26 cellular contexts compared by ENCODE assay signal in genomic region chr10:91980319-91980718, GRCh38.
"Had no signal": no experiment of that assay in that cellular context is flagged by ENCODE, and none has a peak within 500 bp of the region (broad histone marks: within the 10 kb centered on the region; RNA-seq: fewer than 3 reads in every experiment).

No MANE protein-coding gene starts in this region.

- ATAC-seq: activated CD8-positive, alpha-beta T cell treated with anti-CD3 and anti-CD28 coated beads, Interleukin-2, amount 10 ng/mL, durations not matched to agents 7 days and 5 days; Panc1; Right ventricle myocardium inferior; WTC11 had no signal

- H3K4me3 ChIP-seq: breast epithelium, SK-N-MC had no signal

- H3K27ac ChIP-seq: breast epithelium, SK-N-MC had no signal

- DNase-seq: activated CD4-positive, alpha-beta T cell treated with anti-CD3 and anti-CD28 coated beads for 48 hours; activated CD4-positive, alpha-beta T cell treated with anti-CD3 and anti-CD28 coated beads, Interleukin-2, amount 50 U/mL, for 4 hours; activated CD4-positive, CD25-positive, alpha-beta regulatory T cell treated with anti-CD3 and anti-CD28 coated beads, Interleukin-2, amount 50 U/mL, for 72 hours; activated CD8-positive, alpha-beta memory T cell treated with anti-CD3 and anti-CD28 coated beads, Interleukin-2, amount 50 U/mL, for 48 hours; activated CD8-positive, alpha-beta T cell treated with anti-CD3 and anti-CD28 coated beads, Interleukin-2, amount 10 ng/mL, durations not matched to agents 7 days and 5 days; activated naive CD4-positive, alpha-beta T cell treated with anti-CD3 and anti-CD28 coated beads, Interleukin-2, amount 50 U/mL, for 16 hours; activated naive CD8-positive, alpha-beta T cell treated with anti-CD3 and anti-CD28 coated beads, Interleukin-2, amount 10 ng/mL, durations not matched to agents 7 days and 5 days; activated T-cell treated with anti-CD3 and anti-CD28 coated beads, Interleukin-2, amount 50 U/mL, for 1 hour; aorta; Kasumi-1; NCI-H1105 treated with DMSO at 0.1 percent for 48 hours; NCI-H146; NCI-H187 treated with DMSO at 0.1 percent for 48 hours; NCI-H2081 treated with DMSO at 0.1 percent for 48 hours; NCI-H2171; NCI-H2227 treated with DMSO at 0.1 percent for 48 hours; NCI-H446 treated with DMSO at 0.1 percent for 48 hours; NCI-H524 treated with DMSO at 0.1 percent for 48 hours; NCI-H748 treated with DMSO at 0.1 percent for 48 hours; RPMI8226; SW 1271 had no signal

- H3K27me3 ChIP-seq: breast epithelium had no signal

- H3K9me3 ChIP-seq: breast epithelium had no signal

- H3K4me1 ChIP-seq: breast epithelium had no signal
